Comparison of ENCODE assay signal across 29 cellular contexts in the genomic region with DNA sequence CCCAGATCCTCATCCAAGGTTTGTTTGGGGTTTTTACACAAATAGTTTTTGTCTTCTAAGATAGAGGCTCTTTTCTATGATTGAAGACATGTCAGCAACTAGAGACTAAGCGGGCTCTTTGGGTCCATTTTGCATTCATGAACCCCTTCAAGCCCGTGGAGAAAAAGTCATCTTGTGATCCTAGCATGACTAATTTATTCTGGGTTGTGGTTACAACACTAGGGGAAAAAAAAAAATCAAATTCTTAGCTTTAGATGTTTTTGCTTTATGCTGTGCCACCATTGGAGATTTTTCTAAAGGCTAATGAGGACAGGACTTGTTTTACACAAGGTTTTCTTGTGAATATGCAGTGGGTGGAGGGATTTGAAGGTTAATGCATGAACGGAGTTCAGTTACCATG.
DNase-seq lines count a peak whose midpoint lies in the region; ATAC-seq, FAIRE-seq and TF ChIP-seq lines count a peak whose summit lies in the region.
"Had no signal": no experiment of that assay in that cellular context is flagged by ENCODE, and none has a peak within 500 bp of the region (broad histone marks: within the 10 kb centered on the region; RNA-seq: fewer than 3 reads in every experiment).

No MANE protein-coding gene starts in this region.

- H3K18ac ChIP-seq in neuronal stem cell (ENCODE audit: low read length) = no peak overlapping the region

- DNase-seq in LHCN-M2 (ENCODE audit: low read depth) = peak; percentile 7
- peak; percentile 2 for DNase-seq in choroid plexus epithelial cell (ENCODE audit: low read depth)
- DNase-seq in neuronal stem cell (ENCODE audit: low spot score) = no peak
- no peak for DNase-seq in H54 (ENCODE audit: insufficient read length, low spot score)
- no peak for DNase-seq in stimulated activated CD4-positive, alpha-beta T cell treated with anti-CD3 and anti-CD28 coated beads, Interleukin-12 subunit alpha, Interleukin-12 subunit beta, amount 100 ng/mL, for 4 hours
- DNase-seq in HepG2 (ENCODE audit: low spot score) = no peak
- DNase-seq in nucleus accumbens (lab: John Stamatoyannopoulos, UW) = no peak
- DNase-seq: AML-193; CD4-positive, alpha-beta T cell; COR-L47; GDM1; Kasumi-1; MV-4-11; NCI-H1105 treated with DMSO at 0.1 percent for 48 hours; NCI-H146; NCI-H2029; NCI-H446; NCI-H526; NCI-H82; NK-92 treated with Interleukin-12 subunit alpha and Interleukin-12 subunit beta, amount 100 ng/mL, for 24 hours; SHP77 treated with DMSO at 0.1 percent for 48 hours; SK-N-SH had no signal

- no peak overlapping the region for H3K4me3 ChIP-seq in SU-DHL-6 (ENCODE audit: insufficient read depth, low read length, poor library complexity, severe bottlenecking)
- no peak overlapping the region for H3K4me3 ChIP-seq in choroid plexus epithelial cell (ENCODE audit: low read depth, low read length)
- no peak overlapping the region for H3K4me3 ChIP-seq in neuronal stem cell (ENCODE audit: low read length in 2 of 2)
- no peak overlapping the region for H3K4me3 ChIP-seq in HepG2 (replicated peaks in 1 of 3; ENCODE audit: insufficient read depth in 1 of 3, low read depth in 2 of 3, low read length in 3 of 3)
- H3K4me3 ChIP-seq: A549; BLaER1 treated with 17β-estradiol and CSF1 and Interleukin-3, amounts not matched to agents 10 nM and 100 nM; GM12878; GM23338; HAP-1 had no signal

- peaks cover 0 to 4% of the 10 kb centered on the region in 2 donors for H3K4me1 ChIP-seq in neuronal stem cell (ENCODE audit: control insufficient read depth in 2 of 2, insufficient read depth in 1 of 2, low read depth in 1 of 2, low read length in 2 of 2)
- H3K4me1 ChIP-seq in HepG2 (ENCODE audit: insufficient read depth, low read length) = no peaks in the 10 kb centered on the region
- H3K4me1 ChIP-seq: A549; BLaER1 treated with 17β-estradiol and CSF1 and Interleukin-3, amounts not matched to agents 10 nM and 100 nM; HAP-1 had no signal

- POLR2A ChIA-PET in HepG2 (lab: Yijun Ruan, JAX) = no interaction called here

- TF ChIP-seq EP300 in HepG2 (IDR thresholded peaks at IDR 0.05; ENCODE audit: low read depth in 2 of 2, low read length in 2 of 2) (no peak), HepG2 (CRISPR knock-in tag; IDR thresholded peaks at IDR 0.05; ENCODE audit: borderline replicate concordance) (no peak)

- TF ChIP-seq POLR2A in H54 (IDR thresholded peaks at IDR 0.05; ENCODE audit: low read depth, low read length) = no peak
- no peak for TF ChIP-seq POLR2A in HepG2 (IDR thresholded peaks at IDR 0.05; ENCODE audit: insufficient read depth in 1 of 2, low read depth in 2 of 2, low read length in 2 of 2)

- no peak overlapping the region for H3K9ac ChIP-seq in SU-DHL-6 (ENCODE audit: low read length)
- H3K9ac ChIP-seq in neuronal stem cell (ENCODE audit: low read depth, low read length, poor library complexity) = no peak overlapping the region
- H3K9ac ChIP-seq in HepG2 (ENCODE audit: insufficient read depth, low read depth, low read length) = no peak overlapping the region
- H3K9ac ChIP-seq: BLaER1 treated with 17β-estradiol and CSF1 and Interleukin-3, amounts not matched to agents 10 nM and 100 nM; SK-N-SH had no signal

- H3K36me3 ChIP-seq in SU-DHL-6 (ENCODE audit: low read length) = no peaks in the 10 kb centered on the region
- H3K36me3 ChIP-seq in neuronal stem cell (replicated peaks in 1 of 2; ENCODE audit: control insufficient read depth in 2 of 2, insufficient read depth in 2 of 2, low read length in 2 of 2) = no peaks in the 10 kb centered on the region
- no peaks in the 10 kb centered on the region for H3K36me3 ChIP-seq in HepG2 (replicated peaks in 1 of 2; ENCODE audit: control insufficient read depth in 1 of 2, insufficient read depth in 2 of 2, low read length in 2 of 2)
- H3K36me3 ChIP-seq: BLaER1 treated with 17β-estradiol and CSF1 and Interleukin-3, amounts not matched to agents 10 nM and 100 nM; HAP-1 had no signal

- H3K9me2 ChIP-seq in SU-DHL-6 (replicated peaks; ENCODE audit: insufficient read depth, low read length) = no peaks in the 10 kb centered on the region
- H3K9me2 ChIP-seq: SK-N-SH had no signal

- H3K79me2 ChIP-seq in SU-DHL-6 (ENCODE audit: insufficient read depth, low read length) = no peaks in the 10 kb centered on the region
- H3K79me2 ChIP-seq in HepG2 (ENCODE audit: insufficient read depth, low read length) = no peaks in the 10 kb centered on the region

- H2BK15ac ChIP-seq in neuronal stem cell (ENCODE audit: low read length) = no peak overlapping the region

- H2BK5ac ChIP-seq in neuronal stem cell (ENCODE audit: low read length) = no peak overlapping the region

- no peak overlapping the region for H3K4me2 ChIP-seq in SU-DHL-6 (ENCODE audit: low read depth, low read length, poor library complexity, severe bottlenecking)
- H3K4me2 ChIP-seq in neuronal stem cell (ENCODE audit: insufficient read depth, low read length, poor library complexity, severe bottlenecking) = no peak overlapping the region
- no peak overlapping the region for H3K4me2 ChIP-seq in HepG2 (ENCODE audit: low read depth, low read length)
- H3K4me2 ChIP-seq: A549; BLaER1 treated with 17β-estradiol and CSF1 and Interleukin-3, amounts not matched to agents 10 nM and 100 nM; GM23338; SK-N-SH had no signal

- intact Hi-C loops in HepG2 (cut with micrococcal nuclease; ENCODE audit: unreplicated experiment) = no loop called here

- no peaks in the 10 kb centered on the region for H3F3A ChIP-seq in SU-DHL-6 (ENCODE audit: insufficient read depth)

- no TSS peak for BruUV-seq in HepG2 (replicated peaks; lab: Mats Ljungman, UMichigan)

- H4K91ac ChIP-seq in neuronal stem cell (ENCODE audit: low read depth, low read length, poor library complexity) = no peak overlapping the region

- H3K27me3 ChIP-seq in SU-DHL-6 (ENCODE audit: low read length) = no peaks in the 10 kb centered on the region
- H3K27me3 ChIP-seq in neuronal stem cell (ENCODE audit: control insufficient read depth in 3 of 3, insufficient read depth in 3 of 3, low read depth in 1 of 3, low read length in 3 of 3) = no peaks in the 10 kb centered on the region
- H3K27me3 ChIP-seq in HepG2 (ENCODE audit: control insufficient read depth in 1 of 2, insufficient read depth in 2 of 2, low read length in 2 of 2) = no peaks in the 10 kb centered on the region
- H3K27me3 ChIP-seq: BLaER1 treated with 17β-estradiol and CSF1 and Interleukin-3, amounts not matched to agents 10 nM and 100 nM had no signal

- H3K27ac ChIP-seq in SU-DHL-6 (ENCODE audit: low read depth, low read length) (no peak overlapping the region), neuronal stem cell (replicated peaks; ENCODE audit: low read length) (no peak overlapping the region), HepG2 (ENCODE audit: extremely low read length, insufficient read depth, low read length) (no peak overlapping the region)
- H3K27ac ChIP-seq: A549; BLaER1 treated with 17β-estradiol and CSF1 and Interleukin-3, amounts not matched to agents 10 nM and 100 nM; HL-60 had no signal

- CTCF ChIA-PET in HepG2 (lab: Yijun Ruan, JAX; ENCODE audit: low intra/inter-chr PET ratio, low total read pairs) = no interaction called here

- H2BK12ac ChIP-seq in neuronal stem cell (ENCODE audit: low read length) = no peak overlapping the region

- no peak overlapping the region for H4K8ac ChIP-seq in neuronal stem cell (ENCODE audit: low read depth, low read length)

- no peak overlapping the region for H3K4ac ChIP-seq in neuronal stem cell (ENCODE audit: low read length)

- no CpG with 5 or more reads among the region's 3 CpGs for WGBS in neuronal stem cell (ENCODE audit: extremely low coverage in 2 of 2, insufficient read length in 2 of 2, insufficient replicate concordance in 1 of 2), 2 donors
- 3% methylated on average over 3 of the region's 3 CpGs for WGBS in HepG2 (ENCODE audit: low lambda C conversion rate)

- H3K23ac ChIP-seq in neuronal stem cell (ENCODE audit: low read depth, low read length, poor library complexity) = no peak overlapping the region

- no peaks in the 10 kb centered on the region for H4K20me1 ChIP-seq in SU-DHL-6 (ENCODE audit: low read depth, low read length)
- no peaks in the 10 kb centered on the region for H4K20me1 ChIP-seq in HepG2 (ENCODE audit: insufficient read depth, low read length)
- H4K20me1 ChIP-seq: BLaER1 treated with 17β-estradiol and CSF1 and Interleukin-3, amounts not matched to agents 10 nM and 100 nM had no signal

- ATAC-seq in HepG2 = no peak
- ATAC-seq: A549, GM12878, GM23338 had no signal

- no peaks in the 10 kb centered on the region for H3K9me3 ChIP-seq in SU-DHL-6 (ENCODE audit: insufficient read depth, low read length)
- H3K9me3 ChIP-seq in neuronal stem cell (replicated peaks in 1 of 2; ENCODE audit: control insufficient read depth in 2 of 2, insufficient read depth in 1 of 2, low read depth in 1 of 2, low read length in 2 of 2) = no peaks in the 10 kb centered on the region
- H3K9me3 ChIP-seq in HepG2 (ENCODE audit: low read length) = no peaks in the 10 kb centered on the region
- H3K9me3 ChIP-seq: A549; BLaER1 treated with 17β-estradiol and CSF1 and Interleukin-3, amounts not matched to agents 10 nM and 100 nM; HAP-1; SK-N-SH had no signal

- TF ChIP-seq CTCF in SU-DHL-6 (IDR thresholded peaks at IDR 0.05; ENCODE audit: insufficient read depth, low read length, poor library complexity, severe bottlenecking) (no peak), choroid plexus epithelial cell (conservative IDR thresholded peaks at IDR 0.05; ENCODE audit: low read depth, low read length) (no peak), HepG2 (CRISPR knock-in tag; IDR thresholded peaks at IDR 0.05) (no peak)

- H2BK120ac ChIP-seq in neuronal stem cell (ENCODE audit: low read depth, low read length) = no peak overlapping the region

- H2AFZ ChIP-seq in SU-DHL-6 (ENCODE audit: low read depth, low read length, severe bottlenecking) (peak overlapping the region; percentile 32), neuronal stem cell (ENCODE audit: low read length) (peak overlapping the region; percentile 63), HepG2 (ENCODE audit: low read length) (no peak overlapping the region)
- H2AFZ ChIP-seq: GM23338 had no signal

- in situ Hi-C loops in HepG2 (cut with HindIII; ENCODE audit: extremely low pct_ligation_motif_present, low pct_unique_long_range_greater_than_20kb) = no loop called here

- H2AK5ac ChIP-seq in neuronal stem cell (ENCODE audit: low read depth, low read length) = no peak overlapping the region

- no peaks in the 10 kb centered on the region for H3K79me1 ChIP-seq in neuronal stem cell (ENCODE audit: low read depth, low read length)

- no peak for TF ChIP-seq RAD21 in HepG2 (CRISPR knock-in tag; IDR thresholded peaks at IDR 0.05)

- FAIRE-seq in H54 (lab: Jason Lieb, UNC) (no peak), HepG2 (lab: Jason Lieb, UNC) (no peak)
- FAIRE-seq: A549, GM12878 had no signal

- H3K14ac ChIP-seq in neuronal stem cell (ENCODE audit: low read length) = no peak overlapping the region

TF ChIP-seq in HepG2, 621 proteins besides CTCF, POLR2A, EP300 and RAD21 (continues in another document):
- TF ChIP-seq HCFC1 (IDR thresholded peaks at IDR 0.05; ENCODE audit: low read depth, low read length) = no peak
- no peak for TF ChIP-seq NR2F1 (CRISPR knock-in tag; IDR thresholded peaks at IDR 0.05)
- TF ChIP-seq HNF4G (IDR thresholded peaks at IDR 0.05; ENCODE audit: borderline replicate concordance, low read depth, low read length) = no peak
- TF ChIP-seq HNF4G (CRISPR knock-in tag; IDR thresholded peaks at IDR 0.05; ENCODE audit: borderline replicate concordance, low read depth) = no peak

Comparison
In these comparisons a context has a peak if more than half of its experiments do, and no peak if none do; other contexts are left out.
1. DNase-seq: peak in LHCN-M2 (single experiment) and choroid plexus epithelial cell (single experiment); none in neuronal stem cell (single experiment), H54 (single experiment), stimulated activated CD4-positive, alpha-beta T cell treated with anti-CD3 and anti-CD28 coated beads, Interleukin-12 subunit alpha, Interleukin-12 subunit beta, amount 100 ng/mL, for 4 hours (single experiment), HepG2 (single experiment) and nucleus accumbens (0 of 56).